1 cellular context compared by ENCODE assay signal in the genomic region with DNA sequence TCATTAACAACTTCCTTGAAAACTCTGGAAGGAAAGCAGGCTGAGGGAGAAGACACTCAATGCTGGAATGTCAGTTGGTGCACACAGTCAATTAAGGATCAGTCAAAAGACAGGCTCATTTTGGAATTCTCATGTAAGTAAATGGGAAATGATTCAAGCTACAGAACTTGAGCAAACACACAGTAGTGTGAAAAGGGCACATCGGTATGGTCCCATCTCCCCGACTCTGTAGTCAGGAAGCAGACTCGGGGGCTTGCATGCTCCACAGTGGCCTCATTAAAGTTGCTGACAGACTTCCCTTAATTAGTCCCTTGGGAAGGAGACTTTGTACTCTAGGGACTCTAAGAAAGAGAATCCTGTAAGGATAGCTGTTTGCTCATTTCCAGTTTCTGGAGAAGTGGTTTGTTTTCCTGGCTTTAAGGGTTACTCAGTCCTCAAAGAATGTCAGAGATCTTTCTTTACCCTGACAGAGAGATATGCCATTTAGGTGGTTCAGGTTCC.
TF ChIP-seq lines count a peak whose summit lies in the region.

No MANE protein-coding gene starts in this region.

TF ChIP-seq in IMR-90, 13 proteins besides CTCF, POLR2A, EP300 and RAD21 (continued from another document):
- TF ChIP-seq ELK1 (IDR thresholded peaks at IDR 0.05; ENCODE audit: borderline replicate concordance, low read depth, low read length): no peak
- TF ChIP-seq MAZ (IDR thresholded peaks at IDR 0.05; ENCODE audit: borderline replicate concordance, low read depth, low read length): no peak
- no peak for TF ChIP-seq MAFK (IDR thresholded peaks at IDR 0.05; ENCODE audit: low read depth, low read length)
